ENCODE assay signal across 9 cellular contexts in genomic region chr19:12872941-12873890, GRCh38. TPM values are rescaled to one million over a fixed set of nuclear protein-coding genes. Genes with fewer than 3 reads are reported as not detected.
A peak's percentile ranks its signal among the peaks of the same experiment; 100 is the strongest.
DNase-seq lines count a peak whose midpoint lies in the region; TF ChIP-seq lines count a peak whose summit lies in the region.
"Had no signal": no experiment of that assay in that cellular context is flagged by ENCODE, and none has a peak within 500 bp of the region (broad histone marks: within the 10 kb centered on the region; RNA-seq: fewer than 3 reads in every experiment).

No MANE protein-coding gene starts in this region.

- peaks cover 0 to under 1% (median 0%) of the 10 kb centered on the region in 4 donors for H3K4me1 ChIP-seq in Peyer's patch
- no peaks in the 10 kb centered on the region for H3K4me1 ChIP-seq in adipocyte (ENCODE audit: control insufficient read depth, insufficient read depth, low read length)
- H3K4me1 ChIP-seq in smooth muscle cell (ENCODE audit: low read depth) = no peaks in the 10 kb centered on the region

- no peaks in the 10 kb centered on the region for H4K20me1 ChIP-seq in smooth muscle cell (ENCODE audit: low read depth)

- peak; percentile 2 for TF ChIP-seq CTCF in GM13976 (IDR thresholded peaks at IDR 0.05; ENCODE audit: borderline replicate concordance, control extremely low read depth, extremely low read depth, insufficient read depth, missing control alignments)
- TF ChIP-seq CTCF in Peyer's patch (IDR thresholded peaks at IDR 0.05) = no peak
- TF ChIP-seq CTCF in smooth muscle cell (IDR thresholded peaks at IDR 0.05; ENCODE audit: borderline replicate concordance, insufficient read depth, poor library complexity, severe bottlenecking) = no peak

- no peak overlapping the region for H2AFZ ChIP-seq in smooth muscle cell (ENCODE audit: low read depth)

- H3K27me3 ChIP-seq in Peyer's patch = no peaks in the 10 kb centered on the region
- no peaks in the 10 kb centered on the region for H3K27me3 ChIP-seq in adipocyte (replicated peaks; ENCODE audit: control insufficient read depth, insufficient read depth, low read length)
- H3K27me3 ChIP-seq in smooth muscle cell (ENCODE audit: low read depth) = no peaks in the 10 kb centered on the region

- H3K27ac ChIP-seq in Peyer's patch (peak overlapping the region in 1 of 4 donors; percentile 13), smooth muscle cell (ENCODE audit: low read depth) (no peak overlapping the region)

- H3K4me3 ChIP-seq in Peyer's patch (peak overlapping the region in 3 of 4 donors; percentile 12 to 35 (median 17)), adipocyte (ENCODE audit: low read length) (no peak overlapping the region), smooth muscle cell (no peak overlapping the region)

- no peak for TF ChIP-seq POLR2A in Peyer's patch (IDR thresholded peaks at IDR 0.05)

- H3F3A ChIP-seq in smooth muscle cell (ENCODE audit: low read depth) = no peaks in the 10 kb centered on the region

- no peaks in the 10 kb centered on the region for H3K9me3 ChIP-seq in Peyer's patch
- no peaks in the 10 kb centered on the region for H3K9me3 ChIP-seq in adipocyte (ENCODE audit: control insufficient read depth, low read length)
- no peaks in the 10 kb centered on the region for H3K9me3 ChIP-seq in smooth muscle cell (replicated peaks; ENCODE audit: low read depth)

- 75% methylated on average over 69 of the region's 70 CpGs for WGBS in smooth muscle cell (ENCODE audit: low lambda C conversion rate)

- no peak overlapping the region for H3K9ac ChIP-seq in adipocyte (ENCODE audit: low read length)
- no peak overlapping the region for H3K9ac ChIP-seq in smooth muscle cell (ENCODE audit: low read depth)

- H3K36me3 ChIP-seq in Peyer's patch = peaks cover 0 to 26% (median 0%) of the 10 kb centered on the region in 3 donors
- H3K36me3 ChIP-seq in adipocyte (ENCODE audit: control insufficient read depth, insufficient read depth, low read length, severe bottlenecking) = peaks cover 11% of the 10 kb centered on the region
- no peaks in the 10 kb centered on the region for H3K36me3 ChIP-seq in smooth muscle cell (ENCODE audit: low read depth)

- DNase-seq in GM13976 (ENCODE audit: low spot score) (peak; percentile 79), Peyer's patch (peak in 2 of 3 donors; percentile 44 to 64), adipocyte (ENCODE audit: low read depth) (peak; percentile 30), iPS-NIHi7 (ENCODE audit: extremely low spot score) (peak; percentile 80), NOMO-1 treated with DMSO at 0.1 percent for 48 hours (lab: John Stamatoyannopoulos, UW; ENCODE audit: unreplicated experiment) (no peak), cerebellar nuclear complex (lab: John Stamatoyannopoulos, UW) (no peak), smooth muscle cell (lab: John Stamatoyannopoulos, UW; ENCODE audit: unreplicated experiment) (no peak)
- DNase-seq in stimulated activated CD8-positive, alpha-beta memory T cell treated with anti-CD3 and anti-CD28 coated beads, Interleukin-4, amount 100 ng/mL, for 24 hours (ENCODE audit: low read depth) = peak; percentile 31

- H3K4me2 ChIP-seq in smooth muscle cell = no peak overlapping the region

- in situ Hi-C loops in GM13976 (cut with MboI; ENCODE audit: low sequenced_read_pairs, unreplicated experiment) = no loop called here

- H3K79me2 ChIP-seq in smooth muscle cell (ENCODE audit: low read depth) = no peaks in the 10 kb centered on the region

RNA-seq across cellular contexts. Expression of gene DNASE2, which starts 8.0 kb away (rescaled TPM):
- total RNA-seq in Peyer's patch (10 to 100 TPM in 1 of 4 donors, 1 to 10 TPM in 3; 8.9 to 16.5 (median 9.4) TPM), smooth muscle cell (19.5 and 26.3 TPM in 2 replicates)
- polyA plus RNA-seq in smooth muscle cell = 44.9 and 48.1 TPM in 2 replicates

RNA-seq across cellular contexts. Expression of gene KLF1, which starts 13.8 kb away (rescaled TPM):
- not detected for total RNA-seq in Peyer's patch
- total RNA-seq in smooth muscle cell = not detected in 2 replicates
- 0.09 TPM in 1 of 2 replicates, not detected in the other for polyA plus RNA-seq in smooth muscle cell

RNA-seq across cellular contexts. Expression of gene GCDH, which starts 17.7 kb away (rescaled TPM):
- total RNA-seq in Peyer's patch = 10 to 100 TPM; 25.2 to 44.4 (median 32.4) TPM
- total RNA-seq in smooth muscle cell = 9.7 and 17.4 TPM in 2 replicates
- 10.9 and 15.3 TPM in 2 replicates for polyA plus RNA-seq in smooth muscle cell

RNA-seq across cellular contexts. Expression of gene MAST1, which starts 34.9 kb away (rescaled TPM):
- total RNA-seq in Peyer's patch (under 1 TPM in 1 of 4 donors, not detected in 3; 0.27 TPM), smooth muscle cell (0.99 and 3.2 TPM in 2 replicates)
- polyA plus RNA-seq in smooth muscle cell = 2.0 and 2.7 TPM in 2 replicates

RNA-seq across cellular contexts. Expression of gene RTBDN, which starts 38.8 kb away (rescaled TPM):
- total RNA-seq in Peyer's patch (not detected), smooth muscle cell (4.6 TPM in 1 of 2 replicates, not detected in the other)
- polyA plus RNA-seq in smooth muscle cell = 1.7 TPM in 1 of 2 replicates, not detected in the other
- total RNA-seq: T-helper 1 cell treated with Interleukin-12 subunit alpha and Interleukin-12 subunit beta and Interleukin-4 antibody, amounts not matched to agents 30 ng/mL and 1 ng/mL, for 36 hours had no signal

Comparison
In these comparisons a context has a peak if more than half of its experiments do, and no peak if none do; other contexts are left out.
1. DNase-seq: peak in GM13976 (single experiment), Peyer's patch (2 of 3), adipocyte (single experiment), iPS-NIHi7 (single experiment) and stimulated activated CD8-positive, alpha-beta memory T cell treated with anti-CD3 and anti-CD28 coated beads, Interleukin-4, amount 100 ng/mL, for 24 hours (single experiment); none in NOMO-1 treated with DMSO at 0.1 percent for 48 hours (single experiment), cerebellar nuclear complex (0 of 2) and smooth muscle cell (single experiment).
2. H3K4me3 ChIP-seq: peak in Peyer's patch (3 of 4); none in adipocyte (single experiment) and smooth muscle cell (single experiment).